In the genomic region with DNA sequence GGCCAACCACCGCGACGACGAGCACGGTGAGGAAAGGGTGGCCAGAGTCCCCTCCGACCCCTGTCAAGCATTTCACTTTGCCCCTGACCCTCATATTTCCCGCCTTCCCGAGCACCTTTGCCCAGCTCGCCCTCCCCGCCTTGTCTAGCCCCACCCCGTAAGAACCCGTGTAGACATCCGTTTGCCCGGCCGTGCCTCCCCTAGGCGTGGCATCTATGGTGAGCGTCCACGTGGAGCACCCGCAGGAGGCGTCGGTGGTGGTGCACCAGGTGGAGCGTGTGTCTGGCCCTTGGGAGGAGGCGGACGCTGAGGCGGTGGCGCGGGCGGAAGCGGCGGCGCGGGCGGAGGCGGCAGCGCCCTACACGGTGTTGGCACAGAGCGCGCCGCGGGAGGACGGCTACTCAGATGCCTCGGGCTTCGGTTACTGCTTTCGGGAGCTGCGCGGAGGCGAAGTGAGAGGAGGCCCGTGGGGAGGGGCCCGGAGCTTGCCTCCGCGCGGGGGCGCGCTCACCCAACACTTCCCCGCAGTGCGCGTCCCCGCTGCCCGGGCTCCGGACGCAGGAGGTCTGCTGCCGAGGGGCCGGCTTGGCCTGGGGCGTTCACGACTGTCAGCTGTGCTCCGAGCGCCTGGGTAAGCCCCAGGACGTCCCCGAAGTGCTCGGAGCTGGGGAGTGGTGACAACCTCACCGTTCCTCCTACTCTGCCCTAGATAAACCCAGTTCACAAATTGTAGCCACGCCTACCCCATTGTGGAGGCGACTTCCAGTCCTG, we compare ENCODE assay signal across 7 cellular contexts. TPM values are rescaled to one million over a fixed set of nuclear protein-coding genes. Genes with fewer than 3 reads are reported as not detected.
DNase-seq lines count a peak whose midpoint lies in the region; ATAC-seq and TF ChIP-seq lines count a peak whose summit lies in the region.

No MANE protein-coding gene starts in this region.

- TF ChIP-seq CTCF in left ventricle myocardium inferior (IDR thresholded peaks at IDR 0.05; ENCODE audit: borderline replicate concordance), result peak; percentile 34

- peak; percentile 78 for DNase-seq in KBM-7
- peak; percentile 35 for DNase-seq in SKM-1 (lab: John Stamatoyannopoulos, UW; ENCODE audit: unreplicated experiment)
- DNase-seq in left ventricle myocardium inferior, result peak; percentile 72
- DNase-seq in retina, result peak; percentile 75
- no peak for DNase-seq in NK-92 (lab: John Stamatoyannopoulos, UW; ENCODE audit: unreplicated experiment)

- peak overlapping the region; percentile 87 for H3K4me3 Mint-ChIP-seq in activated naive CD8-positive, alpha-beta T cell

- H3K4me1 ChIP-seq in left ventricle myocardium inferior, result peaks cover 86% of the 10 kb centered on the region

- peak; percentile 39 for ATAC-seq in GM18498 (IDR thresholded peaks at IDR 0.05; ENCODE audit: unreplicated experiment)

- H3K27me3 ChIP-seq in left ventricle myocardium inferior (ENCODE audit: low read depth), result no peaks in the 10 kb centered on the region

- peak overlapping the region; percentile 93 for H3K27ac ChIP-seq in left ventricle myocardium inferior (replicated peaks)

- H3K9me3 ChIP-seq in left ventricle myocardium inferior (replicated peaks), result no peaks in the 10 kb centered on the region

- H3K9me3 Mint-ChIP-seq in activated naive CD8-positive, alpha-beta T cell (ENCODE audit: low read depth), result no peaks in the 10 kb centered on the region

- peaks cover 4% of the 10 kb centered on the region for H3K27me3 Mint-ChIP-seq in activated naive CD8-positive, alpha-beta T cell

- no peaks in the 10 kb centered on the region for H3K36me3 ChIP-seq in left ventricle myocardium inferior

- H3K4me3 ChIP-seq in left ventricle myocardium inferior, result peak overlapping the region; percentile 85

- H3K4me1 Mint-ChIP-seq in activated naive CD8-positive, alpha-beta T cell (ENCODE audit: low read depth), result peaks cover 52% of the 10 kb centered on the region

- no peaks in the 10 kb centered on the region for H3K36me3 Mint-ChIP-seq in activated naive CD8-positive, alpha-beta T cell

- intact Hi-C loops in left ventricle myocardium inferior (cut with micrococcal nuclease), result no loop called here

- H3K27ac Mint-ChIP-seq in activated naive CD8-positive, alpha-beta T cell, result peak overlapping the region; percentile 86

- in situ Hi-C loops in KBM-7 (cut with MboI; ENCODE audit: low pct_unique_long_range_greater_than_20kb, low sequenced_read_pairs), result no loop called here

RNA-seq across cellular contexts. Expression of a gene that starts 4.2 kb away (rescaled TPM):
- 260 TPM for total RNA-seq in left ventricle myocardium inferior

RNA-seq across cellular contexts. Expression of a gene that starts 28.7 kb away (rescaled TPM):
- total RNA-seq in left ventricle myocardium inferior, result 14.8 TPM
